21 cellular contexts compared by ENCODE assay signal in genomic region chr13:73810647-73811046, GRCh38.
DNase-seq lines count a peak whose midpoint lies in the region; ATAC-seq and TF ChIP-seq lines count a peak whose summit lies in the region.
"Had no signal": no experiment of that assay in that cellular context is flagged by ENCODE, and none has a peak within 500 bp of the region (broad histone marks: within the 10 kb centered on the region; RNA-seq: fewer than 3 reads in every experiment).

No MANE protein-coding gene starts in this region.

- H3K4me1 ChIP-seq in IMR-90 (ENCODE audit: control insufficient read depth, insufficient read depth, low read length) (peaks cover 8% of the 10 kb centered on the region), Karpas-422 (ENCODE audit: low read length) (no peaks in the 10 kb centered on the region)
- H3K4me1 ChIP-seq: BLaER1 had no signal

- H3K36me3 Mint-ChIP-seq in stimulated activated naive B cell treated with anti-CD40 and anti-IgM and Interleukin-4, amounts not matched to agents 10 μg/mL and 1 μg/mL and 100 μg/mL, for 72 hours, result peaks cover 5 to 21% of the 10 kb centered on the region in 2 donors

- no peak overlapping the region for H2AFZ ChIP-seq in IMR-90 (replicated peaks; ENCODE audit: low read length, poor library complexity)
- no peak overlapping the region for H2AFZ ChIP-seq in Karpas-422 (ENCODE audit: low read length)

- dilution Hi-C loops in IMR-90 (cut with HindIII; ENCODE audit: low sequenced_read_pairs, unreplicated experiment), result no loop called here

- H3K9me3 ChIP-seq in IMR-90 (ENCODE audit: control insufficient read depth, insufficient read depth, low read length) (no peaks in the 10 kb centered on the region), Karpas-422 (ENCODE audit: low read length) (no peaks in the 10 kb centered on the region)
- H3K9me3 ChIP-seq: BLaER1 had no signal

- no peak overlapping the region for H3K4me3 Mint-ChIP-seq in stimulated activated naive B cell treated with anti-CD40 and anti-IgM and Interleukin-4, amounts not matched to agents 10 μg/mL and 1 μg/mL and 100 μg/mL, for 72 hours
- H3K4me3 Mint-ChIP-seq: CD4-positive, CD25-positive, alpha-beta regulatory T cell had no signal

- no peak overlapping the region for H2AK5ac ChIP-seq in IMR-90 (ENCODE audit: low read depth, low read length)

- peak overlapping the region; percentile 32; the same call in 1 of the 2 replicates for H2BK120ac ChIP-seq in IMR-90 (ENCODE audit: low read depth, low read length)

- no CpG with 5 or more reads among the region's 1 CpG for WGBS in IMR-90 (ENCODE audit: extremely low coverage in 2 of 2, insufficient read length in 1 of 2), 2 experiments

- peak overlapping the region; percentile 50; the same call in 1 of the 2 replicates for H3K14ac ChIP-seq in IMR-90 (replicated peaks; ENCODE audit: low read depth, low read length)

- H3K9me2 ChIP-seq in Karpas-422 (replicated peaks; ENCODE audit: insufficient read depth, low read length), result no peaks in the 10 kb centered on the region

- intact Hi-C loops in IMR-90 (cut with micrococcal nuclease), result no loop called here

- H3K4me3 ChIP-seq in IMR-90 (ENCODE audit: insufficient read depth, low read depth, low read length) (no peak overlapping the region), fibroblast of mammary gland (ENCODE audit: control insufficient read depth, low read depth, low read length) (no peak overlapping the region), Karpas-422 (ENCODE audit: low read length) (no peak overlapping the region)
- H3K4me3 ChIP-seq: BLaER1 had no signal

- TF ChIP-seq POLR2A in IMR-90 (IDR thresholded peaks at IDR 0.05; ENCODE audit: low read depth, low read length), result no peak

- peak overlapping the region; percentile 59 for H3K27ac Mint-ChIP-seq in stimulated activated naive B cell treated with anti-CD40 and anti-IgM and Interleukin-4, amounts not matched to agents 10 μg/mL and 1 μg/mL and 100 μg/mL, for 72 hours

- H3K18ac ChIP-seq in IMR-90 (ENCODE audit: low read depth, low read length), result no peak overlapping the region

- H3K79me2 ChIP-seq in Karpas-422 (ENCODE audit: low read length), result peaks cover 17% of the 10 kb centered on the region

- peaks cover 3% of the 10 kb centered on the region for H3K36me3 ChIP-seq in IMR-90 (ENCODE audit: control insufficient read depth, insufficient read depth, low read length)
- peaks cover 9% of the 10 kb centered on the region; the same call in 1 of the 2 replicates for H3K36me3 ChIP-seq in Karpas-422 (ENCODE audit: insufficient read depth, low read length)

- H3K27ac ChIP-seq in IMR-90 (ENCODE audit: insufficient read depth, low read length) (no peak overlapping the region), Karpas-422 (ENCODE audit: low read length) (no peak overlapping the region)
- H3K27ac ChIP-seq: BLaER1, RWPE1 had no signal

- H3K56ac ChIP-seq in IMR-90 (ENCODE audit: extremely low read depth, insufficient read depth, low read length), result no peak overlapping the region

- H4K8ac ChIP-seq in IMR-90 (ENCODE audit: low read depth in 2 of 2, low read length in 2 of 2), result no peak overlapping the region; a peak in 1 of 4 replicates

- CTCF ChIA-PET in IMR-90 (lab: Yijun Ruan, JAX), result interaction anchor here (0.5 kb wide), 1 partner anchor 859 kb away, joined by 3 read pairs; no protein-coding TSS in a partner anchor

- no peak overlapping the region for H4K91ac ChIP-seq in IMR-90 (ENCODE audit: insufficient read depth, low read depth, low read length)

- POLR2A ChIA-PET in IMR-90 (lab: Charles Lee; ENCODE audit: unreplicated experiment), result no interaction called here

- in situ Hi-C loops in IMR-90 (cut with MboI; ENCODE audit: low sequenced_read_pairs), result no loop called here

- peak overlapping the region; percentile 31; the same call in 1 of the 2 replicates for H3K4ac ChIP-seq in IMR-90 (ENCODE audit: low read depth, low read length)

- TF ChIP-seq CTCF in IMR-90 (conservative IDR thresholded peaks at IDR 0.05; ENCODE audit: low read depth, low read length), result no peak
- TF ChIP-seq CTCF in fibroblast of mammary gland (conservative IDR thresholded peaks at IDR 0.05; ENCODE audit: control insufficient read depth, insufficient read depth, low read depth, low read length), result no peak

- peak overlapping the region; percentile 64; the same call in 1 of the 2 replicates for H3K23ac ChIP-seq in IMR-90 (ENCODE audit: low read depth, low read length)

- H3K27me3 ChIP-seq in IMR-90 (ENCODE audit: control insufficient read depth, insufficient read depth, low read length) (no peaks in the 10 kb centered on the region), Karpas-422 (ENCODE audit: low read length) (no peaks in the 10 kb centered on the region)
- H3K27me3 ChIP-seq: BLaER1 had no signal

- H2BK5ac ChIP-seq in IMR-90 (ENCODE audit: low read depth, low read length, poor library complexity, severe bottlenecking), result peak overlapping the region; percentile 59

- no TSS peak for BruUV-seq in IMR-90 (replicated peaks; lab: Mats Ljungman, UMichigan)

- peaks cover 7 to 27% of the 10 kb centered on the region in 2 experiments; a peak in 3 of 4 replicates for H3K79me1 ChIP-seq in IMR-90 (ENCODE audit: low read depth in 1 of 2, low read length in 2 of 2)

- peak; percentile 45 for ATAC-seq in IMR-90 (ENCODE audit: low read depth)
- ATAC-seq in stimulated activated naive B cell treated with anti-CD40 and anti-IgM and Interleukin-4, amounts not matched to agents 10 μg/mL and 1 μg/mL and 100 μg/mL, for 72 hours (replicated peaks), result no peak
- no peak for ATAC-seq in GM21390 (IDR thresholded peaks at IDR 0.05; ENCODE audit: unreplicated experiment)
- ATAC-seq: Panc1 had no signal

- DNase-seq in ELR (ENCODE audit: low read depth) (peak; percentile 13), IMR-90 (peak; percentile 72), fibroblast of mammary gland (ENCODE audit: low read depth) (peak; percentile 21), KG1 (lab: John Stamatoyannopoulos, UW) (no peak), Karpas-422 (no peak)
- no peak for DNase-seq in stimulated activated naive B cell treated with anti-CD40 and anti-IgM and Interleukin-4, amounts not matched to agents 10 μg/mL and 1 μg/mL and 100 μg/mL, for 72 hours
- DNase-seq: CD4-positive, CD25-positive, alpha-beta regulatory T cell; KBM-7; NCI-H1048; NCI-H1417 treated with DMSO at 0.1 percent for 48 hours; NCI-H1694 treated with DMSO at 0.1 percent for 48 hours; NCI-H2081; NCI-H2171; NCI-H226; NCI-H510A; NCI-H69; SHP77 had no signal

- no peaks in the 10 kb centered on the region for H3K27me3 Mint-ChIP-seq in stimulated activated naive B cell treated with anti-CD40 and anti-IgM and Interleukin-4, amounts not matched to agents 10 μg/mL and 1 μg/mL and 100 μg/mL, for 72 hours
- H3K27me3 Mint-ChIP-seq: CD4-positive, CD25-positive, alpha-beta regulatory T cell had no signal

- no peaks in the 10 kb centered on the region for H3K9me3 Mint-ChIP-seq in stimulated activated naive B cell treated with anti-CD40 and anti-IgM and Interleukin-4, amounts not matched to agents 10 μg/mL and 1 μg/mL and 100 μg/mL, for 72 hours
- H3K9me3 Mint-ChIP-seq: CD4-positive, CD25-positive, alpha-beta regulatory T cell had no signal

- TF ChIP-seq RAD21 in IMR-90 (IDR thresholded peaks at IDR 0.05; ENCODE audit: low read length), result no peak

- H4K20me1 ChIP-seq in IMR-90 (ENCODE audit: insufficient read depth, low read length) (no peaks in the 10 kb centered on the region; the same call in 1 of the 2 replicates), Karpas-422 (ENCODE audit: insufficient read depth, low read depth, low read length) (no peaks in the 10 kb centered on the region)
- H4K20me1 ChIP-seq: BLaER1 had no signal

- no peak overlapping the region for H4K5ac ChIP-seq in IMR-90 (ENCODE audit: low read depth, low read length)

- H2BK15ac ChIP-seq in IMR-90 (ENCODE audit: low read depth, low read length), result no peak overlapping the region

- no peaks in the 10 kb centered on the region for H3K4me1 Mint-ChIP-seq in stimulated activated naive B cell treated with anti-CD40 and anti-IgM and Interleukin-4, amounts not matched to agents 10 μg/mL and 1 μg/mL and 100 μg/mL, for 72 hours

- H3K4me2 ChIP-seq in IMR-90 (ENCODE audit: low read depth, low read length) (no peak overlapping the region), Karpas-422 (ENCODE audit: low read depth, low read length, poor library complexity, severe bottlenecking) (no peak overlapping the region)
- H3K4me2 ChIP-seq: BLaER1 had no signal

- no peak overlapping the region for H2AK9ac ChIP-seq in IMR-90 (replicated peaks; ENCODE audit: low read depth, low read length, poor library complexity)

- 0 out of 2 replicates have a peak overlapping the region, but pooled peaks have one; percentile 33 for H2BK20ac ChIP-seq in IMR-90 (ENCODE audit: low read depth, low read length)

- H3K9me1 ChIP-seq in IMR-90 (ENCODE audit: insufficient read depth, low read length), result peaks cover 8% of the 10 kb centered on the region; the same call in 1 of the 2 replicates

- H3K9ac ChIP-seq in IMR-90 (ENCODE audit: low read depth, low read length) (no peak overlapping the region), Karpas-422 (ENCODE audit: low read length) (no peak overlapping the region)
- H3K9ac ChIP-seq: BLaER1 had no signal

TF ChIP-seq in IMR-90, 13 proteins besides CTCF, POLR2A, EP300 and RAD21:
- no peak for TF ChIP-seq USF2 (IDR thresholded peaks at IDR 0.05; ENCODE audit: low read depth, low read length)
- TF ChIP-seq RCOR1 (IDR thresholded peaks at IDR 0.05; ENCODE audit: insufficient replicate concordance, low read length), result no peak
- TF ChIP-seq MAFK (IDR thresholded peaks at IDR 0.05; ENCODE audit: low read depth, low read length), result no peak
- TF ChIP-seq CHD1 (IDR thresholded peaks at IDR 0.05; ENCODE audit: low read depth, low read length), result no peak
- TF ChIP-seq NFE2L2 (IDR thresholded peaks at IDR 0.05; ENCODE audit: low read depth, low read length), result no peak
- TF ChIP-seq MXI1 (IDR thresholded peaks at IDR 0.05; ENCODE audit: borderline replicate concordance, low read depth, low read length), result no peak
- TF ChIP-seq CEBPB (IDR thresholded peaks at IDR 0.05; ENCODE audit: low read depth, low read length), result no peak
- TF ChIP-seq SMC3 (IDR thresholded peaks at IDR 0.05; ENCODE audit: low read depth, low read length), result no peak
- no peak for TF ChIP-seq FOS (IDR thresholded peaks at IDR 0.05; ENCODE audit: low read depth, low read length)

Comparison
In these comparisons a context has a peak if more than half of its experiments do, and no peak if none do; other contexts are left out.
1. DNase-seq: peak in ELR (single experiment), IMR-90 (single experiment) and fibroblast of mammary gland (single experiment); none in stimulated activated naive B cell treated with anti-CD40 and anti-IgM and Interleukin-4, amounts not matched to agents 10 μg/mL and 1 μg/mL and 100 μg/mL, for 72 hours (single experiment), KG1 (single experiment) and Karpas-422 (single experiment).